Comparison of ENCODE assay signal across 1 cellular context in the genomic region with DNA sequence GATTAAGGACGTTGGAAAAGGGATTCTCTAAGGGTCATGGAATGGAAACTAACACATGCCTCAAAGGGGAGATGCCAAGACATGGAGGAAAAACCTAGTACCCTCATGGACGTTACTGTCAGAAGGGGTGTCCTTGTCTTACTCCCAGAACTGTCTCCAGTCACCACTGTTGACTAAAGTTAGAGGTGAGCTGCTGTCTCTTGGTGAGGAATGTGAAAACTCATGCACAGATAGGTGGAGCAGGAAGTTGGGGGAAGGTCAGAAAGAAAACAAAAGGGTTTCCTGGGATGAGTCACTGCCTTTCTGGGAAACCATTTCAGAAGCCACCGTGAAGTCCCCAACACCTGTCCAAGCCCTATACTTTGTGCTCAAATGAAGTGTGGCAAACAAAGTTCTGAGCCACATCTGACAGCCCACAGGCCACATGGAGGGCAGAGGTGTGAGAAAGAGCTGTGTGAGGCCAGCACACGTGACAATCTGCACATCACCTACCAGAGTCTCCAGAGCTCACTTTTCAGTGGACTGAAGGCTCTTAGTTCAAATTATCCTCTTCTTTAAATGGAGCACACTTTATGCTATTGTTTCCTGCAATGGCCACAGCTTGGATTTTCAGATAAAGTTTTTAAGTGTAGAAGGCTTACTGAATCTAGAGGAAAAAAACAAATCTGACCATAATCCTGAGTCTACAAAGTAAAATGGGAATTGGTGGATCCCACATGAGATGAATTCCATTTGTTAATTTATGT.
TF ChIP-seq lines count a peak whose summit lies in the region.

No MANE protein-coding gene starts in this region.

TF ChIP-seq in HepG2, 621 proteins besides CTCF, POLR2A, EP300 and RAD21 (continued from another document and continues in another):
- TF ChIP-seq, protein P1, sequence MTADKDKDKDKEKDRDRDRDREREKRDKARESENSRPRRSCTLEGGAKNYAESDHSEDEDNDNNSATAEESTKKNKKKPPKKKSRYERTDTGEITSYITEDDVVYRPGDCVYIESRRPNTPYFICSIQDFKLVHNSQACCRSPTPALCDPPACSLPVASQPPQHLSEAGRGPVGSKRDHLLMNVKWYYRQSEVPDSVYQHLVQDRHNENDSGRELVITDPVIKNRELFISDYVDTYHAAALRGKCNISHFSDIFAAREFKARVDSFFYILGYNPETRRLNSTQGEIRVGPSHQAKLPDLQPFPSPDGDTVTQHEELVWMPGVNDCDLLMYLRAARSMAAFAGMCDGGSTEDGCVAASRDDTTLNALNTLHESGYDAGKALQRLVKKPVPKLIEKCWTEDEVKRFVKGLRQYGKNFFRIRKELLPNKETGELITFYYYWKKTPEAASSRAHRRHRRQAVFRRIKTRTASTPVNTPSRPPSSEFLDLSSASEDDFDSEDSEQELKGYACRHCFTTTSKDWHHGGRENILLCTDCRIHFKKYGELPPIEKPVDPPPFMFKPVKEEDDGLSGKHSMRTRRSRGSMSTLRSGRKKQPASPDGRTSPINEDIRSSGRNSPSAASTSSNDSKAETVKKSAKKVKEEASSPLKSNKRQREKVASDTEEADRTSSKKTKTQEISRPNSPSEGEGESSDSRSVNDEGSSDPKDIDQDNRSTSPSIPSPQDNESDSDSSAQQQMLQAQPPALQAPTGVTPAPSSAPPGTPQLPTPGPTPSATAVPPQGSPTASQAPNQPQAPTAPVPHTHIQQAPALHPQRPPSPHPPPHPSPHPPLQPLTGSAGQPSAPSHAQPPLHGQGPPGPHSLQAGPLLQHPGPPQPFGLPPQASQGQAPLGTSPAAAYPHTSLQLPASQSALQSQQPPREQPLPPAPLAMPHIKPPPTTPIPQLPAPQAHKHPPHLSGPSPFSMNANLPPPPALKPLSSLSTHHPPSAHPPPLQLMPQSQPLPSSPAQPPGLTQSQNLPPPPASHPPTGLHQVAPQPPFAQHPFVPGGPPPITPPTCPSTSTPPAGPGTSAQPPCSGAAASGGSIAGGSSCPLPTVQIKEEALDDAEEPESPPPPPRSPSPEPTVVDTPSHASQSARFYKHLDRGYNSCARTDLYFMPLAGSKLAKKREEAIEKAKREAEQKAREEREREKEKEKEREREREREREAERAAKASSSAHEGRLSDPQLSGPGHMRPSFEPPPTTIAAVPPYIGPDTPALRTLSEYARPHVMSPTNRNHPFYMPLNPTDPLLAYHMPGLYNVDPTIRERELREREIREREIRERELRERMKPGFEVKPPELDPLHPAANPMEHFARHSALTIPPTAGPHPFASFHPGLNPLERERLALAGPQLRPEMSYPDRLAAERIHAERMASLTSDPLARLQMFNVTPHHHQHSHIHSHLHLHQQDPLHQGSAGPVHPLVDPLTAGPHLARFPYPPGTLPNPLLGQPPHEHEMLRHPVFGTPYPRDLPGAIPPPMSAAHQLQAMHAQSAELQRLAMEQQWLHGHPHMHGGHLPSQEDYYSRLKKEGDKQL (CRISPR knock-in tag; IDR thresholded peaks at IDR 0.05; ENCODE audit: low read depth): peak; percentile 92
- peak; percentile 75; the same call in 1 of the 2 replicates for TF ChIP-seq NCOR1 (IDR thresholded peaks at IDR 0.05; ENCODE audit: borderline replicate concordance, low read length)
- peak; percentile 33 for TF ChIP-seq TBL1XR1 (IDR thresholded peaks at IDR 0.05; ENCODE audit: borderline replicate concordance, low read length, partially characterized antibody)
- TF ChIP-seq HOXA7 (CRISPR knock-in tag; IDR thresholded peaks at IDR 0.05): no peak
- peak; percentile 83; the same call in 1 of the 2 replicates for TF ChIP-seq PAWR (CRISPR knock-in tag; IDR thresholded peaks at IDR 0.05; ENCODE audit: borderline replicate concordance)
- TF ChIP-seq ZNF34 (CRISPR knock-in tag; IDR thresholded peaks at IDR 0.05; ENCODE audit: borderline replicate concordance): peak; percentile 80; the same call in 1 of the 2 replicates
- peak; percentile 91; the same call in 1 of the 2 replicates for TF ChIP-seq ZNF468 (CRISPR knock-in tag; IDR thresholded peaks at IDR 0.05)
- TF ChIP-seq, protein P2, sequence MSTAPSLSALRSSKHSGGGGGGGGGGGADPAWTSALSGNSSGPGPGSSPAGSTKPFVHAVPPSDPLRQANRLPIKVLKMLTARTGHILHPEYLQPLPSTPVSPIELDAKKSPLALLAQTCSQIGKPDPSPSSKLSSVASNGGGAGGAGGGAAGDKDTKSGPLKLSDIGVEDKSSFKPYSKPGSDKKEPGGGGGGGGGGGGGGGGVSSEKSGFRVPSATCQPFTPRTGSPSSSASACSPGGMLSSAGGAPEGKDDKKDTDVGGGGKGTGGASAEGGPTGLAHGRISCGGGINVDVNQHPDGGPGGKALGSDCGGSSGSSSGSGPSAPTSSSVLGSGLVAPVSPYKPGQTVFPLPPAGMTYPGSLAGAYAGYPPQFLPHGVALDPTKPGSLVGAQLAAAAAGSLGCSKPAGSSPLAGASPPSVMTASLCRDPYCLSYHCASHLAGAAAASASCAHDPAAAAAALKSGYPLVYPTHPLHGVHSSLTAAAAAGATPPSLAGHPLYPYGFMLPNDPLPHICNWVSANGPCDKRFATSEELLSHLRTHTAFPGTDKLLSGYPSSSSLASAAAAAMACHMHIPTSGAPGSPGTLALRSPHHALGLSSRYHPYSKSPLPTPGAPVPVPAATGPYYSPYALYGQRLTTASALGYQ (CRISPR knock-in tag; IDR thresholded peaks at IDR 0.05): peak; percentile 97; the same call in 1 of the 2 replicates
- TF ChIP-seq DR1 (CRISPR knock-in tag; IDR thresholded peaks at IDR 0.05): no peak
- 0 out of 2 replicates have a peak, but pooled peaks have one; percentile 79 for TF ChIP-seq CHCHD3 (CRISPR knock-in tag; IDR thresholded peaks at IDR 0.05)
- peak; percentile 3; the same call in 1 of the 2 replicates for TF ChIP-seq NFE2L2 (IDR thresholded peaks at IDR 0.05; ENCODE audit: low read length)
- TF ChIP-seq ZNF264 (CRISPR knock-in tag; IDR thresholded peaks at IDR 0.05): peak; percentile 92; the same call in 1 of the 2 replicates
- no peak for TF ChIP-seq ZNF382 (CRISPR knock-in tag; IDR thresholded peaks at IDR 0.05; ENCODE audit: borderline replicate concordance)
- TF ChIP-seq ELF4 (CRISPR knock-in tag; IDR thresholded peaks at IDR 0.05; ENCODE audit: borderline replicate concordance): no peak; the same call in 1 of the 2 replicates
- TF ChIP-seq ZNF510 (CRISPR knock-in tag; IDR thresholded peaks at IDR 0.05; ENCODE audit: low read depth): peak; percentile 98
- TF ChIP-seq TAF15 (IDR thresholded peaks at IDR 0.05; ENCODE audit: low read depth, low read length, poor library complexity, severe bottlenecking): no peak
- TF ChIP-seq POGZ (CRISPR knock-in tag; IDR thresholded peaks at IDR 0.05): peak; percentile 99
- TF ChIP-seq, protein P3, sequence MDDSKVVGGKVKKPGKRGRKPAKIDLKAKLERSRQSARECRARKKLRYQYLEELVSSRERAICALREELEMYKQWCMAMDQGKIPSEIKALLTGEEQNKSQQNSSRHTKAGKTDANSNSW (CRISPR knock-in tag; IDR thresholded peaks at IDR 0.05; ENCODE audit: borderline replicate concordance): peak; percentile 99; the same call in 1 of the 2 replicates
- peak; percentile 99 for TF ChIP-seq ZNF274 (CRISPR knock-in tag; IDR thresholded peaks at IDR 0.05)
- TF ChIP-seq ZNF354B (CRISPR knock-in tag; IDR thresholded peaks at IDR 0.05): peak; percentile 91; the same call in 1 of the 2 replicates
- no peak for TF ChIP-seq ARNT (IDR thresholded peaks at IDR 0.05)
- no peak for TF ChIP-seq NR1H2 (CRISPR knock-in tag; IDR thresholded peaks at IDR 0.05; ENCODE audit: borderline replicate concordance, low read depth)
- TF ChIP-seq ZNF383 (CRISPR knock-in tag; IDR thresholded peaks at IDR 0.05; ENCODE audit: borderline replicate concordance): peak; percentile 9; the same call in 1 of the 2 replicates
- TF ChIP-seq ZNF225 (CRISPR knock-in tag; IDR thresholded peaks at IDR 0.05): peak; percentile 91; the same call in 1 of the 2 replicates
- TF ChIP-seq ATF1 (CRISPR knock-in tag; IDR thresholded peaks at IDR 0.05): peak; percentile 84
- TF ChIP-seq ZSCAN30 (CRISPR knock-in tag; IDR thresholded peaks at IDR 0.05): no peak
- TF ChIP-seq ZNF17 (CRISPR knock-in tag; IDR thresholded peaks at IDR 0.05): no peak; the same call in 1 of the 2 replicates
- TF ChIP-seq KDM5A (IDR thresholded peaks at IDR 0.05; ENCODE audit: borderline replicate concordance, low read length): no peak
- TF ChIP-seq, protein P4, sequence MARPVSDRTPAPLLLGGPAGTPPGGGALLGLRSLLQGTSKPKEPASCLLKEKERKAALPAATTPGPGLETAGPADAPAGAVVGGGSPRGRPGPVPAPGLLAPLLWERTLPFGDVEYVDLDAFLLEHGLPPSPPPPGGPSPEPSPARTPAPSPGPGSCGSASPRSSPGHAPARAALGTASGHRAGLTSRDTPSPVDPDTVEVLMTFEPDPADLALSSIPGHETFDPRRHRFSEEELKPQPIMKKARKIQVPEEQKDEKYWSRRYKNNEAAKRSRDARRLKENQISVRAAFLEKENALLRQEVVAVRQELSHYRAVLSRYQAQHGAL (CRISPR knock-in tag; IDR thresholded peaks at IDR 0.05; ENCODE audit: not compliant biosample characterization): peak; percentile 99
- peak; percentile 100 for TF ChIP-seq SALL1 (CRISPR knock-in tag; IDR thresholded peaks at IDR 0.05)
- peak; percentile 96 for TF ChIP-seq MEIS1 (CRISPR knock-in tag; IDR thresholded peaks at IDR 0.05; ENCODE audit: borderline replicate concordance)
- no peak for TF ChIP-seq RBM22 (optimal IDR thresholded peaks at IDR 0.05; ENCODE audit: low read length)
- peak; percentile 76 for TF ChIP-seq CC2D1A (CRISPR knock-in tag; IDR thresholded peaks at IDR 0.05)
- TF ChIP-seq ZBTB42 (CRISPR knock-in tag; IDR thresholded peaks at IDR 0.05): peak; percentile 98; the same call in 1 of the 2 replicates
- TF ChIP-seq ZBTB38 (CRISPR knock-in tag; IDR thresholded peaks at IDR 0.05): peak; percentile 97
- TF ChIP-seq, protein P5, sequence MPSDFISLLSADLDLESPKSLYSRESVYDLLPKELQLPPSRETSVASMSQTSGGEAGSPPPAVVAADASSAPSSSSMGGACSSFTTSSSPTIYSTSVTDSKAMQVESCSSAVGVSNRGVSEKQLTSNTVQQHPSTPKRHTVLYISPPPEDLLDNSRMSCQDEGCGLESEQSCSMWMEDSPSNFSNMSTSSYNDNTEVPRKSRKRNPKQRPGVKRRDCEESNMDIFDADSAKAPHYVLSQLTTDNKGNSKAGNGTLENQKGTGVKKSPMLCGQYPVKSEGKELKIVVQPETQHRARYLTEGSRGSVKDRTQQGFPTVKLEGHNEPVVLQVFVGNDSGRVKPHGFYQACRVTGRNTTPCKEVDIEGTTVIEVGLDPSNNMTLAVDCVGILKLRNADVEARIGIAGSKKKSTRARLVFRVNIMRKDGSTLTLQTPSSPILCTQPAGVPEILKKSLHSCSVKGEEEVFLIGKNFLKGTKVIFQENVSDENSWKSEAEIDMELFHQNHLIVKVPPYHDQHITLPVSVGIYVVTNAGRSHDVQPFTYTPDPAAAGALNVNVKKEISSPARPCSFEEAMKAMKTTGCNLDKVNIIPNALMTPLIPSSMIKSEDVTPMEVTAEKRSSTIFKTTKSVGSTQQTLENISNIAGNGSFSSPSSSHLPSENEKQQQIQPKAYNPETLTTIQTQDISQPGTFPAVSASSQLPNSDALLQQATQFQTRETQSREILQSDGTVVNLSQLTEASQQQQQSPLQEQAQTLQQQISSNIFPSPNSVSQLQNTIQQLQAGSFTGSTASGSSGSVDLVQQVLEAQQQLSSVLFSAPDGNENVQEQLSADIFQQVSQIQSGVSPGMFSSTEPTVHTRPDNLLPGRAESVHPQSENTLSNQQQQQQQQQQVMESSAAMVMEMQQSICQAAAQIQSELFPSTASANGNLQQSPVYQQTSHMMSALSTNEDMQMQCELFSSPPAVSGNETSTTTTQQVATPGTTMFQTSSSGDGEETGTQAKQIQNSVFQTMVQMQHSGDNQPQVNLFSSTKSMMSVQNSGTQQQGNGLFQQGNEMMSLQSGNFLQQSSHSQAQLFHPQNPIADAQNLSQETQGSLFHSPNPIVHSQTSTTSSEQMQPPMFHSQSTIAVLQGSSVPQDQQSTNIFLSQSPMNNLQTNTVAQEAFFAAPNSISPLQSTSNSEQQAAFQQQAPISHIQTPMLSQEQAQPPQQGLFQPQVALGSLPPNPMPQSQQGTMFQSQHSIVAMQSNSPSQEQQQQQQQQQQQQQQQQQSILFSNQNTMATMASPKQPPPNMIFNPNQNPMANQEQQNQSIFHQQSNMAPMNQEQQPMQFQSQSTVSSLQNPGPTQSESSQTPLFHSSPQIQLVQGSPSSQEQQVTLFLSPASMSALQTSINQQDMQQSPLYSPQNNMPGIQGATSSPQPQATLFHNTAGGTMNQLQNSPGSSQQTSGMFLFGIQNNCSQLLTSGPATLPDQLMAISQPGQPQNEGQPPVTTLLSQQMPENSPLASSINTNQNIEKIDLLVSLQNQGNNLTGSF (CRISPR knock-in tag; IDR thresholded peaks at IDR 0.05): peak; percentile 98
- peak; percentile 95 for TF ChIP-seq TCF7 (IDR thresholded peaks at IDR 0.05; ENCODE audit: low read depth)
- TF ChIP-seq SOX13 (IDR thresholded peaks at IDR 0.05): peak; percentile 98
- TF ChIP-seq SOX13 (CRISPR knock-in tag; conservative IDR thresholded peaks at IDR 0.05 in 1 of 2, IDR thresholded peaks at IDR 0.05 in 1 of 2): peak in 1 of 2 experiments; percentile 98; a peak in 3 of 4 replicates
- TF ChIP-seq REL (CRISPR knock-in tag; conservative IDR thresholded peaks at IDR 0.05): no peak; the same call in 1 of the 2 replicates
- TF ChIP-seq, protein P6, sequence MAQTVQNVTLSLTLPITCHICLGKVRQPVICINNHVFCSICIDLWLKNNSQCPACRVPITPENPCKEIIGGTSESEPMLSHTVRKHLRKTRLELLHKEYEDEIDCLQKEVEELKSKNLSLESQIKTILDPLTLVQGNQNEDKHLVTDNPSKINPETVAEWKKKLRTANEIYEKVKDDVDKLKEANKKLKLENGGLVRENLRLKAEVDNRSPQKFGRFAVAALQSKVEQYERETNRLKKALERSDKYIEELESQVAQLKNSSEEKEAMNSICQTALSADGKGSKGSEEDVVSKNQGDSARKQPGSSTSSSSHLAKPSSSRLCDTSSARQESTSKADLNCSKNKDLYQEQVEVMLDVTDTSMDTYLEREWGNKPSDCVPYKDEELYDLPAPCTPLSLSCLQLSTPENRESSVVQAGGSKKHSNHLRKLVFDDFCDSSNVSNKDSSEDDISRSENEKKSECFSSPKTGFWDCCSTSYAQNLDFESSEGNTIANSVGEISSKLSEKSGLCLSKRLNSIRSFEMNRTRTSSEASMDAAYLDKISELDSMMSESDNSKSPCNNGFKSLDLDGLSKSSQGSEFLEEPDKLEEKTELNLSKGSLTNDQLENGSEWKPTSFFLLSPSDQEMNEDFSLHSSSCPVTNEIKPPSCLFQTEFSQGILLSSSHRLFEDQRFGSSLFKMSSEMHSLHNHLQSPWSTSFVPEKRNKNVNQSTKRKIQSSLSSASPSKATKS (CRISPR knock-in tag; IDR thresholded peaks at IDR 0.05): peak; percentile 83
- no peak for TF ChIP-seq ZNF549 (CRISPR knock-in tag; IDR thresholded peaks at IDR 0.05)
- no peak for TF ChIP-seq HNRNPLL (IDR thresholded peaks at IDR 0.05; ENCODE audit: low read depth, low read length, poor library complexity, severe bottlenecking)
- peak; percentile 92 for TF ChIP-seq ELF1 (CRISPR knock-in tag; IDR thresholded peaks at IDR 0.05)
- no peak for TF ChIP-seq SMARCE1 (IDR thresholded peaks at IDR 0.05; ENCODE audit: borderline replicate concordance)
- TF ChIP-seq RFX5 (IDR thresholded peaks at IDR 0.05; ENCODE audit: low read depth, low read length): no peak
- no peak for TF ChIP-seq PCBP2 (optimal IDR thresholded peaks at IDR 0.05; ENCODE audit: low read depth, low read length, poor library complexity, severe bottlenecking)
- TF ChIP-seq, protein P7, sequence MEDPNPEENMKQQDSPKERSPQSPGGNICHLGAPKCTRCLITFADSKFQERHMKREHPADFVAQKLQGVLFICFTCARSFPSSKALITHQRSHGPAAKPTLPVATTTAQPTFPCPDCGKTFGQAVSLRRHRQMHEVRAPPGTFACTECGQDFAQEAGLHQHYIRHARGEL (CRISPR knock-in tag; IDR thresholded peaks at IDR 0.05): 0 out of 2 replicates have a peak, but pooled peaks have one; percentile 67
- peak; percentile 45; the same call in 1 of the 2 replicates for TF ChIP-seq PHF8 (CRISPR knock-in tag; IDR thresholded peaks at IDR 0.05)
